ENCODE assay signal across 2 cellular contexts in the genomic region with DNA sequence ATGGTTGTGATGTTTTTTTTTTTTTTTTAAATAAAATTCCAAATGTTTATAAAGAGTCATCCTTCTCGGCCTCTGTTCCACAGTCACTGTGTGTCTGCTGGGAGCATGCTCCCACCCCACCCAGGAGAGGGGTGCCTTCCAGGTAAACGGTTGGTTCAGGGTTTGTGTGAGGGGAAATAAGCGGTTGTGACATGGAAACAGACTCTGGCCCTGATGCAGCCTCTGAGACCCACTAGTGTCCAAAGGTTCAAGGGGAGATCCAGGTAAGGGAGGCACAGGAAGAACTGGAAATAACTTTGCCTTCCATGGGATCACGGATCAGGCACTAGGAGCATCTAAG.
TF ChIP-seq lines count a peak whose summit lies in the region.

No MANE protein-coding gene starts in this region.

TF ChIP-seq in HCT116, 20 proteins besides CTCF, POLR2A, EP300 and RAD21:
- TF ChIP-seq POLR2AphosphoS5 (IDR thresholded peaks at IDR 0.05; ENCODE audit: low read depth, low read length) (0 out of 2 replicates have a peak, but pooled peaks have one; percentile 25), JUND (IDR thresholded peaks at IDR 0.05) (no peak)

TF ChIP-seq in K562, 482 proteins besides CTCF, POLR2A, EP300 and RAD21:
- TF ChIP-seq SIN3A (IDR thresholded peaks at IDR 0.05; ENCODE audit: borderline replicate concordance in 2 of 2, control insufficient read depth in 1 of 2, low read depth in 2 of 2, low read length in 2 of 2) (0 out of 4 replicates have a peak, but pooled peaks of 1 of the 2 experiments have one; percentile 43), POLR2AphosphoS5 (IDR thresholded peaks at IDR 0.05; ENCODE audit: control insufficient read depth, insufficient read depth, low read depth, low read length) (peak; percentile 31), ZNF124 (CRISPR knock-in tag; IDR thresholded peaks at IDR 0.05) (no peak)
